ENCODE assay signal across 8 cellular contexts in genomic region chr17:73231841-73232586, GRCh38. TPM values are rescaled to one million over a fixed set of nuclear protein-coding genes. Genes with fewer than 3 reads are reported as not detected.
DNase-seq lines count a peak whose midpoint lies in the region; ATAC-seq, FAIRE-seq and TF ChIP-seq lines count a peak whose summit lies in the region.

No MANE protein-coding gene starts in this region.

- H3K9me3 ChIP-seq in keratinocyte (ENCODE audit: control insufficient read depth, low read depth, low read length) = no peaks in the 10 kb centered on the region

- ATAC-seq in GM19035 (IDR thresholded peaks at IDR 0.05; ENCODE audit: unreplicated experiment) (peak; percentile 79), HG03342 (IDR thresholded peaks at IDR 0.05; ENCODE audit: unreplicated experiment) (peak; percentile 79)
- ATAC-seq in activated CD4-positive, CD25-positive, alpha-beta regulatory T cell treated with anti-CD3 and anti-CD28 coated beads, Interleukin-2, amount 50 U/mL, for 24 hours = peak; percentile 84 to 87

- peak overlapping the region; percentile 81 to 99 (median 98) for H3K4me3 ChIP-seq in keratinocyte (ENCODE audit: control insufficient read depth in 2 of 3, extremely low read depth in 1 of 3, insufficient read depth in 2 of 3, low read depth in 1 of 3, low read length in 3 of 3)

- DNase-seq in AG20443 (ENCODE audit: low spot score) = peak; percentile 99
- peak; percentile 94 to 97 for DNase-seq in NCI-H446 (lab: John Stamatoyannopoulos, UW)
- peak; percentile 65 to 91 for DNase-seq in cerebellar nuclear complex (lab: John Stamatoyannopoulos, UW)
- peak; percentile 67 for DNase-seq in keratinocyte (ENCODE audit: low read depth, low spot score)
- peak; percentile 92 to 97 (median 94) for DNase-seq in stimulated activated CD4-positive, alpha-beta T cell treated with anti-CD3 and anti-CD28 coated beads, Interleukin-12 subunit alpha, Interleukin-12 subunit beta, amount 100 ng/mL, for 48 hours (ENCODE audit: low read depth in 2 of 3, low spot score in 1 of 3)

- H3K36me3 ChIP-seq in keratinocyte (ENCODE audit: control insufficient read depth in 2 of 2, extremely low read depth in 1 of 2, insufficient read depth in 2 of 2, low read length in 2 of 2) = peaks cover 5 to 11% of the 10 kb centered on the region in 2 experiments

- peak overlapping the region; percentile 86 for H3K27ac ChIP-seq in keratinocyte (ENCODE audit: control insufficient read depth, insufficient read depth, low read length)

- H3K79me2 ChIP-seq in keratinocyte (ENCODE audit: control insufficient read depth, insufficient read depth, low read length) = peaks cover 48% of the 10 kb centered on the region

- H3K9me1 ChIP-seq in keratinocyte (ENCODE audit: control insufficient read depth, extremely low read depth, insufficient read depth, low read length) = peaks cover 3% of the 10 kb centered on the region

- H3K9ac ChIP-seq in keratinocyte (ENCODE audit: control insufficient read depth, extremely low read depth, insufficient read depth, low read length) = peak overlapping the region; percentile 86

- H3K27me3 ChIP-seq in keratinocyte (ENCODE audit: control insufficient read depth, extremely low read depth, insufficient read depth, low read length) = no peaks in the 10 kb centered on the region

- peak overlapping the region; percentile 98 for H3K4me2 ChIP-seq in keratinocyte (ENCODE audit: control insufficient read depth, extremely low read depth, insufficient read depth, low read depth, low read length)

- peak in 2 of 3 experiments; percentile 20 to 32 for TF ChIP-seq CTCF in keratinocyte (optimal IDR thresholded peaks at IDR 0.05 in 1 of 3, IDR thresholded peaks at IDR 0.05 in 1 of 3, conservative IDR thresholded peaks at IDR 0.05 in 1 of 3; ENCODE audit: extremely low read depth in 1 of 3, insufficient read depth in 2 of 3, low read length in 3 of 3)

- dilution Hi-C loops in keratinocyte (cut with MboI; ENCODE audit: extremely low pct_ligation_motif_present, low sequenced_read_pairs) = no loop called here

- H3K4me1 ChIP-seq in keratinocyte (ENCODE audit: control insufficient read depth, extremely low read depth, insufficient read depth, low read length) = peaks cover 35% of the 10 kb centered on the region

- FAIRE-seq in keratinocyte (lab: Jason Lieb, UNC) = no peak

- H4K20me1 ChIP-seq in keratinocyte (ENCODE audit: control insufficient read depth, extremely low read depth, insufficient read depth, low read length) = no peaks in the 10 kb centered on the region

- H2AFZ ChIP-seq in keratinocyte (ENCODE audit: control insufficient read depth, low read length) = peak overlapping the region; percentile 84

RNA-seq across cellular contexts. Expression of gene CPSF4L, which starts 29.7 kb away (rescaled TPM):
- polyA plus RNA-seq in keratinocyte = not detected in 3 replicates
- not detected for polyA plus RNA-seq in keratinocyte (2011; ENCODE audit: low read depth)
- not detected in 2 replicates for polyA plus RNA-seq in keratinocyte (2011; cell fraction: cytosol; rRNA removed)
- not detected in 2 replicates for polyA plus RNA-seq in keratinocyte (2011; cell fraction: nucleus; rRNA removed)
- not detected in 2 replicates for polyA plus RNA-seq in keratinocyte (2012; ENCODE audit: low replicate concordance)
- polyA minus RNA-seq in keratinocyte = not detected in 3 replicates
- not detected for polyA minus RNA-seq in keratinocyte (2011; cell fraction: cytosol; rRNA and poly(A)+ RNA removed)
- polyA minus RNA-seq in keratinocyte (2011; cell fraction: nucleus; rRNA and poly(A)+ RNA removed) = not detected in 2 replicates

RNA-seq across cellular contexts. Expression of gene COG1, which starts 39.2 kb away (rescaled TPM):
- polyA plus RNA-seq in keratinocyte = 16.4 to 18.4 TPM (median 16.7 TPM) in 3 replicates
- polyA plus RNA-seq in keratinocyte (2011; ENCODE audit: low read depth) = 13.1 TPM
- polyA plus RNA-seq in keratinocyte (2011; cell fraction: cytosol; rRNA removed) = 10.6 and 10.7 TPM in 2 replicates
- 33.8 and 38.4 TPM in 2 replicates for polyA plus RNA-seq in keratinocyte (2011; cell fraction: nucleus; rRNA removed)
- 18.5 and 26.9 TPM in 2 replicates for polyA plus RNA-seq in keratinocyte (2012; ENCODE audit: low replicate concordance)
- 22.2 to 30.7 TPM (median 30.0 TPM) in 3 replicates for polyA minus RNA-seq in keratinocyte
- polyA minus RNA-seq in keratinocyte (2011; cell fraction: cytosol; rRNA and poly(A)+ RNA removed) = 11.7 TPM
- polyA minus RNA-seq in keratinocyte (2011; cell fraction: nucleus; rRNA and poly(A)+ RNA removed) = 22.8 and 23.1 TPM in 2 replicates

Comparison
In these comparisons a context has a peak if more than half of its experiments do, and no peak if none do; other contexts are left out.
1. Peak in every context shown above with its lines: DNase-seq, ATAC-seq, H3K4me3 ChIP-seq and H3K27ac ChIP-seq.